ENCODE assay signal across 1 cellular context in the genomic region with DNA sequence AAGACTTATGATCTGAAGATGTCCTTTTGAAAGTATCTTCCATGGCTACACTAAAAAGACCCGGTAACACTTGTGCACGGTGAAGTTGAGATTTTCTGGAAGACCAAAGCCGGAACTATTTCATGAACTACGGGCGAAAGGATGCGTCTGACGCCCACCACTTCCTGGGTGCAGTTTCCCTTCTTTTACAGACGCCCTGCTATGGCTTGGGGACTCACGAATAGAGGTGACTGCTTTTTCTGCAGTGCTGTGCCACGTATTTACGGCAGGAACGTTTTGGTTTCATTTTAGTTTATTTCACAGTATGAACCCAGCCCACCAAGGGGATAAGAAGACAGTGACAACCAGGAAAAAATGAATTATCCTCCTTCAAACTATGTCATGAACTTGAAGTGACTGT.
TF ChIP-seq lines count a peak whose summit lies in the region.

No MANE protein-coding gene starts in this region.

TF ChIP-seq in GM23338, 12 proteins besides CTCF, POLR2A, EP300 and RAD21 (continued from another document):
- TF ChIP-seq, protein P1, sequence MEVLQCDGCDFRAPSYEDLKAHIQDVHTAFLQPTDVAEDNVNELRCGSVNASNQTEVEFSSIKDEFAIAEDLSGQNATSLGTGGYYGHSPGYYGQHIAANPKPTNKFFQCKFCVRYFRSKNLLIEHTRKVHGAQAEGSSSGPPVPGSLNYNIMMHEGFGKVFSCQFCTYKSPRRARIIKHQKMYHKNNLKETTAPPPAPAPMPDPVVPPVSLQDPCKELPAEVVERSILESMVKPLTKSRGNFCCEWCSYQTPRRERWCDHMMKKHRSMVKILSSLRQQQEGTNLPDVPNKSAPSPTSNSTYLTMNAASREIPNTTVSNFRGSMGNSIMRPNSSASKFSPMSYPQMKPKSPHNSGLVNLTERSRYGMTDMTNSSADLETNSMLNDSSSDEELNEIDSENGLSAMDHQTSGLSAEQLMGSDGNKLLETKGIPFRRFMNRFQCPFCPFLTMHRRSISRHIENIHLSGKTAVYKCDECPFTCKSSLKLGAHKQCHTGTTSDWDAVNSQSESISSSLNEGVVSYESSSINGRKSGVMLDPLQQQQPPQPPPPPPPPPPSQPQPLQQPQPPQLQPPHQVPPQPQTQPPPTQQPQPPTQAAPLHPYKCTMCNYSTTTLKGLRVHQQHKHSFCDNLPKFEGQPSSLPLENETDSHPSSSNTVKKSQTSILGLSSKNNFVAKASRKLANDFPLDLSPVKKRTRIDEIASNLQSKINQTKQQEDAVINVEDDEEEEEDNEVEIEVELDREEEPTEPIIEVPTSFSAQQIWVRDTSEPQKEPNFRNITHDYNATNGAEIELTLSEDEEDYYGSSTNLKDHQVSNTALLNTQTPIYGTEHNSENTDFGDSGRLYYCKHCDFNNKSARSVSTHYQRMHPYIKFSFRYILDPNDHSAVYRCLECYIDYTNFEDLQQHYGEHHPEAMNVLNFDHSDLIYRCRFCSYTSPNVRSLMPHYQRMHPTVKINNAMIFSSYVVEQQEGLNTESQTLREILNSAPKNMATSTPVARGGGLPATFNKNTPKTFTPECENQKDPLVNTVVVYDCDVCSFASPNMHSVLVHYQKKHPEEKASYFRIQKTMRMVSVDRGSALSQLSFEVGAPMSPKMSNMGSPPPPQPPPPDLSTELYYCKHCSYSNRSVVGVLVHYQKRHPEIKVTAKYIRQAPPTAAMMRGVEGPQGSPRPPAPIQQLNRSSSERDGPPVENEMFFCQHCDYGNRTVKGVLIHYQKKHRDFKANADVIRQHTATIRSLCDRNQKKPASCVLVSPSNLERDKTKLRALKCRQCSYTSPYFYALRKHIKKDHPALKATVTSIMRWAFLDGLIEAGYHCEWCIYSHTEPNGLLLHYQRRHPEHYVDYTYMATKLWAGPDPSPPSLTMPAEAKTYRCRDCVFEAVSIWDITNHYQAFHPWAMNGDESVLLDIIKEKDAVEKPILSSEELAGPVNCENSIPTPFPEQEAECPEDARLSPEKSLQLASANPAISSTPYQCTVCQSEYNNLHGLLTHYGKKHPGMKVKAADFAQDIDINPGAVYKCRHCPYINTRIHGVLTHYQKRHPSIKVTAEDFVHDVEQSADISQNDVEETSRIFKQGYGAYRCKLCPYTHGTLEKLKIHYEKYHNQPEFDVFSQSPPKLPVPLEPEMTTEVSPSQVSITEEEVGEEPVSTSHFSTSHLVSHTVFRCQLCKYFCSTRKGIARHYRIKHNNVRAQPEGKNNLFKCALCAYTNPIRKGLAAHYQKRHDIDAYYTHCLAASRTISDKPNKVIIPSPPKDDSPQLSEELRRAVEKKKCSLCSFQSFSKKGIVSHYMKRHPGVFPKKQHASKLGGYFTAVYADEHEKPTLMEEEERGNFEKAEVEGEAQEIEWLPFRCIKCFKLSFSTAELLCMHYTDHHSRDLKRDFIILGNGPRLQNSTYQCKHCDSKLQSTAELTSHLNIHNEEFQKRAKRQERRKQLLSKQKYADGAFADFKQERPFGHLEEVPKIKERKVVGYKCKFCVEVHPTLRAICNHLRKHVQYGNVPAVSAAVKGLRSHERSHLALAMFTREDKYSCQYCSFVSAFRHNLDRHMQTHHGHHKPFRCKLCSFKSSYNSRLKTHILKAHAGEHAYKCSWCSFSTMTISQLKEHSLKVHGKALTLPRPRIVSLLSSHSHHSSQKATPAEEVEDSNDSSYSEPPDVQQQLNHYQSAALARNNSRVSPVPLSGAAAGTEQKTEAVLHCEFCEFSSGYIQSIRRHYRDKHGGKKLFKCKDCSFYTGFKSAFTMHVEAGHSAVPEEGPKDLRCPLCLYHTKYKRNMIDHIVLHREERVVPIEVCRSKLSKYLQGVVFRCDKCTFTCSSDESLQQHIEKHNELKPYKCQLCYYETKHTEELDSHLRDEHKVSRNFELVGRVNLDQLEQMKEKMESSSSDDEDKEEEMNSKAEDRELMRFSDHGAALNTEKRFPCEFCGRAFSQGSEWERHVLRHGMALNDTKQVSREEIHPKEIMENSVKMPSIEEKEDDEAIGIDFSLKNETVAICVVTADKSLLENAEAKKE (CRISPR knock-in tag; IDR thresholded peaks at IDR 0.05), result no peak
- no peak for TF ChIP-seq CREB1 (CRISPR knock-in tag; IDR thresholded peaks at IDR 0.05; ENCODE audit: low read depth)
